In the genomic region with DNA sequence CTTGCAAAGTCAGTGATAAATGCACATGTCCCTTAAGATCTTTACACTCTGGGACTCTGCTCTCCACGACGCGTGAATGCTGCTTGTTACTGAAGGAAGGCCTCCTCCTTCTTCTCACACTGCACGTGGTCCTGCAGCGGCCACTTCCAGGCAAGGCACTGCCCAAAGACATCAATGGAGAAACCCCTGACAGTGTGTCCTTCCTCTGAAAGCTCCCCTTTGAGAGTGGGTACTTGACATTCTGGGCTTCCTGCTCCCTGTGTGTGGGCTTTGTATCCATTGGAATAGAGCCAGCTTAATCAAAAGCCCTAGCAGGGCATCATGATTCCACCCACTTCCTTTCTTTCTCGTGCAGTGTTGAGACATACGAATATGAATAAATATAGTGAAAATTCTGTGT, we compare ENCODE assay signal across 16 cellular contexts.
DNase-seq lines count a peak whose midpoint lies in the region; ATAC-seq and TF ChIP-seq lines count a peak whose summit lies in the region.
"Had no signal": no experiment of that assay in that cellular context is flagged by ENCODE, and none has a peak within 500 bp of the region (broad histone marks: within the 10 kb centered on the region; RNA-seq: fewer than 3 reads in every experiment).

No MANE protein-coding gene starts in this region.

- no peaks in the 10 kb centered on the region for H3K9me3 Mint-ChIP-seq in GM23338
- H3K9me3 Mint-ChIP-seq: endodermal cell, HFFc6 had no signal

- H3K27me3 Mint-ChIP-seq in GM23338 (ENCODE audit: insufficient read depth, low read depth, poor library complexity), result no peaks in the 10 kb centered on the region

- 60 to 61% methylated on average over 7 of the region's 7 CpGs for WGBS in lower leg skin, 2 donors

- no TSS peak for BruUV-seq in A673 (replicated peaks; lab: Mats Ljungman, UMichigan)

- peak; percentile 67 for DNase-seq in A673 (ENCODE audit: low spot score)
- DNase-seq in GM23338 (ENCODE audit: low spot score), result no peak
- peak; percentile 37 for DNase-seq in NCI-H748 treated with DMSO at 0.1 percent for 48 hours (lab: John Stamatoyannopoulos, UW)
- peak; percentile 95 for DNase-seq in foreskin melanocyte
- DNase-seq in NCI-H1930 (lab: John Stamatoyannopoulos, UW), result no peak
- no peak for DNase-seq in lower leg skin (ENCODE audit: low spot score in 2 of 2)
- no peak for DNase-seq in HuH-7.5 (ENCODE audit: low spot score)
- no peak for DNase-seq in NCI-H2107 treated with DMSO at 0.1 percent for 48 hours (lab: John Stamatoyannopoulos, UW; ENCODE audit: unreplicated experiment)
- DNase-seq: brain microvascular endothelial cell, endodermal cell, gastrocnemius medialis, HFFc6, NCI-H510A, upper lobe of left lung had no signal

- H3K79me2 ChIP-seq in GM23338 (replicated peaks; ENCODE audit: insufficient read depth), result no peaks in the 10 kb centered on the region

- H3K4me2 ChIP-seq in GM23338, result no peak overlapping the region

- H2AFZ ChIP-seq in GM23338, result no peak overlapping the region

- CTCF ChIA-PET in A673 (lab: Charles Lee), result interaction anchor here (0.7 kb wide), 1 partner anchor 646 kb away, joined by 3 read pairs; no protein-coding TSS in a partner anchor

- H3K4me3 Mint-ChIP-seq in GM23338, result no peak overlapping the region
- H3K4me3 Mint-ChIP-seq: endodermal cell, HFFc6 had no signal

- H3K4me1 Mint-ChIP-seq in GM23338, result peaks cover 33% of the 10 kb centered on the region

- TF ChIP-seq CTCF in A673 (conservative IDR thresholded peaks at IDR 0.05; ENCODE audit: low read depth, low read length) (no peak), GM23338 (conservative IDR thresholded peaks at IDR 0.05; ENCODE audit: low read depth in 2 of 2) (no peak), lower leg skin (IDR thresholded peaks at IDR 0.05) (no peak)

- H3K27ac ChIP-seq in A673 (ENCODE audit: low read depth, low read length, poor library complexity, severe bottlenecking) (no peak overlapping the region), GM23338 (ENCODE audit: low read depth) (no peak overlapping the region)
- H3K27ac ChIP-seq: brain microvascular endothelial cell, gastrocnemius medialis, HL-60, prostate gland, upper lobe of left lung had no signal

- no peaks in the 10 kb centered on the region for H3K36me3 ChIP-seq in A673 (ENCODE audit: insufficient read depth, low read length, poor library complexity, severe bottlenecking)
- no peaks in the 10 kb centered on the region for H3K36me3 ChIP-seq in GM23338 (ENCODE audit: insufficient read depth)
- H3K36me3 ChIP-seq: brain microvascular endothelial cell, gastrocnemius medialis, prostate gland, upper lobe of left lung had no signal

- no peaks in the 10 kb centered on the region for H3K36me3 Mint-ChIP-seq in GM23338 (ENCODE audit: low read depth)

- intact Hi-C loops in A673 (cut with micrococcal nuclease; ENCODE audit: unreplicated experiment), result no loop called here
- intact Hi-C loops in lower leg skin (cut with DNase I; ENCODE audit: low total_unique reads), result no loop called here

- ATAC-seq in GM23338, result peak; percentile 24; the same call in 2 of the 3 replicates
- ATAC-seq: gastrocnemius medialis had no signal

- H3K4me3 ChIP-seq in A673 (ENCODE audit: low read depth, low read length, poor library complexity, severe bottlenecking) (no peak overlapping the region), GM23338 (no peak overlapping the region), lower leg skin (ENCODE audit: low read depth, poor library complexity, severe bottlenecking) (no peak overlapping the region)
- H3K4me3 ChIP-seq: gastrocnemius medialis, prostate gland, upper lobe of left lung had no signal

- 0 out of 2 replicates have a peak, but pooled peaks cover 3% of the 10 kb centered on the region for H3K9me2 ChIP-seq in GM23338 (ENCODE audit: insufficient read depth)

- H3K9me3 ChIP-seq in A673 (ENCODE audit: low read depth, low read length, poor library complexity, severe bottlenecking), result no peaks in the 10 kb centered on the region
- H3K9me3 ChIP-seq: gastrocnemius medialis, prostate gland, upper lobe of left lung had no signal

- H3K4me1 ChIP-seq in A673 (ENCODE audit: insufficient read depth, low read length, poor library complexity, severe bottlenecking) (peaks cover 9% of the 10 kb centered on the region), GM23338 (ENCODE audit: insufficient read depth) (peaks cover 4% of the 10 kb centered on the region; the same call in 1 of the 2 replicates)
- H3K4me1 ChIP-seq: gastrocnemius medialis, prostate gland had no signal

- no peak overlapping the region for H3K27ac Mint-ChIP-seq in GM23338
- H3K27ac Mint-ChIP-seq: endodermal cell, HFFc6 had no signal

- POLR2A ChIA-PET in A673 (lab: Charles Lee; ENCODE audit: low non-redundant PET), result no interaction called here

- H3F3A ChIP-seq in GM23338 (replicated peaks; ENCODE audit: low read depth), result no peaks in the 10 kb centered on the region

- H4K20me1 ChIP-seq in GM23338 (replicated peaks; ENCODE audit: insufficient read depth), result no peaks in the 10 kb centered on the region

- H3K27me3 ChIP-seq in A673 (replicated peaks; ENCODE audit: insufficient read depth, low read depth, low read length, poor library complexity) (no peaks in the 10 kb centered on the region), GM23338 (ENCODE audit: insufficient read depth) (no peaks in the 10 kb centered on the region)
- H3K27me3 ChIP-seq: brain microvascular endothelial cell, gastrocnemius medialis, upper lobe of left lung had no signal

- no peak for TF ChIP-seq POLR2A in lower leg skin (IDR thresholded peaks at IDR 0.05)

TF ChIP-seq in GM23338, 12 proteins besides CTCF, POLR2A, EP300 and RAD21:
- TF ChIP-seq, protein P1, sequence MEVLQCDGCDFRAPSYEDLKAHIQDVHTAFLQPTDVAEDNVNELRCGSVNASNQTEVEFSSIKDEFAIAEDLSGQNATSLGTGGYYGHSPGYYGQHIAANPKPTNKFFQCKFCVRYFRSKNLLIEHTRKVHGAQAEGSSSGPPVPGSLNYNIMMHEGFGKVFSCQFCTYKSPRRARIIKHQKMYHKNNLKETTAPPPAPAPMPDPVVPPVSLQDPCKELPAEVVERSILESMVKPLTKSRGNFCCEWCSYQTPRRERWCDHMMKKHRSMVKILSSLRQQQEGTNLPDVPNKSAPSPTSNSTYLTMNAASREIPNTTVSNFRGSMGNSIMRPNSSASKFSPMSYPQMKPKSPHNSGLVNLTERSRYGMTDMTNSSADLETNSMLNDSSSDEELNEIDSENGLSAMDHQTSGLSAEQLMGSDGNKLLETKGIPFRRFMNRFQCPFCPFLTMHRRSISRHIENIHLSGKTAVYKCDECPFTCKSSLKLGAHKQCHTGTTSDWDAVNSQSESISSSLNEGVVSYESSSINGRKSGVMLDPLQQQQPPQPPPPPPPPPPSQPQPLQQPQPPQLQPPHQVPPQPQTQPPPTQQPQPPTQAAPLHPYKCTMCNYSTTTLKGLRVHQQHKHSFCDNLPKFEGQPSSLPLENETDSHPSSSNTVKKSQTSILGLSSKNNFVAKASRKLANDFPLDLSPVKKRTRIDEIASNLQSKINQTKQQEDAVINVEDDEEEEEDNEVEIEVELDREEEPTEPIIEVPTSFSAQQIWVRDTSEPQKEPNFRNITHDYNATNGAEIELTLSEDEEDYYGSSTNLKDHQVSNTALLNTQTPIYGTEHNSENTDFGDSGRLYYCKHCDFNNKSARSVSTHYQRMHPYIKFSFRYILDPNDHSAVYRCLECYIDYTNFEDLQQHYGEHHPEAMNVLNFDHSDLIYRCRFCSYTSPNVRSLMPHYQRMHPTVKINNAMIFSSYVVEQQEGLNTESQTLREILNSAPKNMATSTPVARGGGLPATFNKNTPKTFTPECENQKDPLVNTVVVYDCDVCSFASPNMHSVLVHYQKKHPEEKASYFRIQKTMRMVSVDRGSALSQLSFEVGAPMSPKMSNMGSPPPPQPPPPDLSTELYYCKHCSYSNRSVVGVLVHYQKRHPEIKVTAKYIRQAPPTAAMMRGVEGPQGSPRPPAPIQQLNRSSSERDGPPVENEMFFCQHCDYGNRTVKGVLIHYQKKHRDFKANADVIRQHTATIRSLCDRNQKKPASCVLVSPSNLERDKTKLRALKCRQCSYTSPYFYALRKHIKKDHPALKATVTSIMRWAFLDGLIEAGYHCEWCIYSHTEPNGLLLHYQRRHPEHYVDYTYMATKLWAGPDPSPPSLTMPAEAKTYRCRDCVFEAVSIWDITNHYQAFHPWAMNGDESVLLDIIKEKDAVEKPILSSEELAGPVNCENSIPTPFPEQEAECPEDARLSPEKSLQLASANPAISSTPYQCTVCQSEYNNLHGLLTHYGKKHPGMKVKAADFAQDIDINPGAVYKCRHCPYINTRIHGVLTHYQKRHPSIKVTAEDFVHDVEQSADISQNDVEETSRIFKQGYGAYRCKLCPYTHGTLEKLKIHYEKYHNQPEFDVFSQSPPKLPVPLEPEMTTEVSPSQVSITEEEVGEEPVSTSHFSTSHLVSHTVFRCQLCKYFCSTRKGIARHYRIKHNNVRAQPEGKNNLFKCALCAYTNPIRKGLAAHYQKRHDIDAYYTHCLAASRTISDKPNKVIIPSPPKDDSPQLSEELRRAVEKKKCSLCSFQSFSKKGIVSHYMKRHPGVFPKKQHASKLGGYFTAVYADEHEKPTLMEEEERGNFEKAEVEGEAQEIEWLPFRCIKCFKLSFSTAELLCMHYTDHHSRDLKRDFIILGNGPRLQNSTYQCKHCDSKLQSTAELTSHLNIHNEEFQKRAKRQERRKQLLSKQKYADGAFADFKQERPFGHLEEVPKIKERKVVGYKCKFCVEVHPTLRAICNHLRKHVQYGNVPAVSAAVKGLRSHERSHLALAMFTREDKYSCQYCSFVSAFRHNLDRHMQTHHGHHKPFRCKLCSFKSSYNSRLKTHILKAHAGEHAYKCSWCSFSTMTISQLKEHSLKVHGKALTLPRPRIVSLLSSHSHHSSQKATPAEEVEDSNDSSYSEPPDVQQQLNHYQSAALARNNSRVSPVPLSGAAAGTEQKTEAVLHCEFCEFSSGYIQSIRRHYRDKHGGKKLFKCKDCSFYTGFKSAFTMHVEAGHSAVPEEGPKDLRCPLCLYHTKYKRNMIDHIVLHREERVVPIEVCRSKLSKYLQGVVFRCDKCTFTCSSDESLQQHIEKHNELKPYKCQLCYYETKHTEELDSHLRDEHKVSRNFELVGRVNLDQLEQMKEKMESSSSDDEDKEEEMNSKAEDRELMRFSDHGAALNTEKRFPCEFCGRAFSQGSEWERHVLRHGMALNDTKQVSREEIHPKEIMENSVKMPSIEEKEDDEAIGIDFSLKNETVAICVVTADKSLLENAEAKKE (CRISPR knock-in tag; IDR thresholded peaks at IDR 0.05), result no peak

Comparison
In these comparisons a context has a peak if more than half of its experiments do, and no peak if none do; other contexts are left out.
1. DNase-seq: peak in A673 (single experiment), NCI-H748 treated with DMSO at 0.1 percent for 48 hours (single experiment) and foreskin melanocyte (single experiment); none in GM23338 (single experiment), NCI-H1930 (0 of 2), lower leg skin (0 of 2), HuH-7.5 (single experiment) and NCI-H2107 treated with DMSO at 0.1 percent for 48 hours (single experiment).